In the genomic region with DNA sequence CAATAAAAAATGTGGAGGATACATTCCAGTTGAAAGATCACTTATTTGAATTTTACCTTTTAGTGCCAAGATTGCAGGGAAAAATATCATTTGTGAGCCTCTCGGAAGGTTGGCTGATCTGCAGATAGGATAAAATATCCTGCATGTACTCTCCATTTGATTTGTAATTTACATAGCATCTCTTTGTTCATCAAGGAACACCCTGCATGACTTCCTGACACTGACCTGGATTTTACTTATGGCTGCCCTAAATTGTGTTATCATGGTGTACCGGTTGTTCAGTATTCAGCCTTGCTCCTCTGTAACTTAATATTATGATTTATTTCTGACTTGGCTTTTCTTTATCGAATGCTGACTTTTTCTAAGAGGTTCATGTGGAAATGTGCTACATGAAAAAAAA, we compare ENCODE assay signal across 29 cellular contexts.
"Had no signal": no experiment of that assay in that cellular context is flagged by ENCODE, and none has a peak within 500 bp of the region (broad histone marks: within the 10 kb centered on the region; RNA-seq: fewer than 3 reads in every experiment).

No MANE protein-coding gene starts in this region.

- H3K4me1 Mint-ChIP-seq: nephron progenitor cell; stimulated activated effector memory CD8-positive, alpha-beta T cell treated with anti-CD3 and anti-CD28 coated beads, Interleukin-12 subunit alpha, Interleukin-12 subunit beta, amount 100 ng/mL, for 72 hours; stimulated activated naive B cell treated with anti-CD40 and anti-IgM and Interleukin-4, amounts not matched to agents 10 μg/mL and 1 μg/mL and 100 μg/mL, for 72 hours had no signal

- H3K79me2 ChIP-seq: parathyroid adenoma had no signal

- H3K36me3 Mint-ChIP-seq: natural killer cell treated with Interleukin-12 subunit alpha and Interleukin-12 subunit beta and Interleukin-15 and Interleukin-18, amount 100 ng/mL, for 72 hours; stimulated activated effector memory CD8-positive, alpha-beta T cell treated with anti-CD3 and anti-CD28 coated beads, Interleukin-12 subunit alpha, Interleukin-12 subunit beta, amount 100 ng/mL, for 72 hours; stimulated activated naive B cell treated with anti-CD40 and anti-IgM and Interleukin-4, amounts not matched to agents 10 μg/mL and 1 μg/mL and 100 μg/mL, for 72 hours had no signal

- H3K4me3 ChIP-seq: ovary, psoas muscle, right lobe of liver, sigmoid colon, stomach, thoracic aorta, thyroid gland, tibial nerve, upper lobe of left lung, vagina had no signal

- H3K4me3 Mint-ChIP-seq: natural killer cell treated with Interleukin-12 subunit alpha and Interleukin-12 subunit beta and Interleukin-15 and Interleukin-18, amount 100 ng/mL, for 72 hours; nephron progenitor cell; neural crest cell; stimulated activated effector memory CD8-positive, alpha-beta T cell treated with anti-CD3 and anti-CD28 coated beads, Interleukin-12 subunit alpha, Interleukin-12 subunit beta, amount 100 ng/mL, for 72 hours; stimulated activated naive B cell treated with anti-CD40 and anti-IgM and Interleukin-4, amounts not matched to agents 10 μg/mL and 1 μg/mL and 100 μg/mL, for 72 hours; stimulated activated naive CD8-positive, alpha-beta T cell treated with anti-CD3 and anti-CD28 coated beads, Interleukin-15, Interleukin-2, amounts not matched to agents 100 ng/mL and 50 ng/mL, for 24 hours had no signal

- H3K9ac ChIP-seq: parathyroid adenoma had no signal

- FAIRE-seq: small intestine, urothelium cell line had no signal

- H3K36me3 ChIP-seq: ovary, sigmoid colon, stomach, thoracic aorta, thyroid gland, tibial nerve, upper lobe of left lung, vagina had no signal

- H3K27ac Mint-ChIP-seq: natural killer cell treated with Interleukin-12 subunit alpha and Interleukin-12 subunit beta and Interleukin-15 and Interleukin-18, amount 100 ng/mL, for 72 hours; nephron progenitor cell; progenitor cell of endocrine pancreas; stimulated activated effector memory CD8-positive, alpha-beta T cell treated with anti-CD3 and anti-CD28 coated beads, Interleukin-12 subunit alpha, Interleukin-12 subunit beta, amount 100 ng/mL, for 72 hours; stimulated activated naive B cell treated with anti-CD40 and anti-IgM and Interleukin-4, amounts not matched to agents 10 μg/mL and 1 μg/mL and 100 μg/mL, for 72 hours; stimulated activated naive CD8-positive, alpha-beta T cell treated with anti-CD3 and anti-CD28 coated beads, Interleukin-15, Interleukin-2, amounts not matched to agents 100 ng/mL and 50 ng/mL, for 24 hours had no signal

- H3K27me3 Mint-ChIP-seq: natural killer cell treated with Interleukin-12 subunit alpha and Interleukin-12 subunit beta and Interleukin-15 and Interleukin-18, amount 100 ng/mL, for 72 hours; progenitor cell of endocrine pancreas; stimulated activated naive B cell treated with anti-CD40 and anti-IgM and Interleukin-4, amounts not matched to agents 10 μg/mL and 1 μg/mL and 100 μg/mL, for 72 hours; stimulated activated naive CD8-positive, alpha-beta T cell treated with anti-CD3 and anti-CD28 coated beads, Interleukin-15, Interleukin-2, amounts not matched to agents 100 ng/mL and 50 ng/mL, for 24 hours had no signal

- ATAC-seq: natural killer cell treated with Interleukin-12 subunit alpha and Interleukin-12 subunit beta and Interleukin-15 and Interleukin-18, amount 100 ng/mL, for 72 hours; psoas muscle; right cardiac atrium; right lobe of liver; stimulated activated effector memory CD8-positive, alpha-beta T cell treated with anti-CD3 and anti-CD28 coated beads, Interleukin-12 subunit alpha, Interleukin-12 subunit beta, amount 100 ng/mL, for 72 hours; stimulated activated naive B cell treated with anti-CD40 and anti-IgM and Interleukin-4, amounts not matched to agents 10 μg/mL and 1 μg/mL and 100 μg/mL, for 72 hours had no signal

- H2AFZ ChIP-seq: parathyroid adenoma had no signal

- DNase-seq: nephron progenitor cell; occipital lobe; ovary; posterior cingulate gyrus; psoas muscle; right cardiac atrium; right lobe of liver; sigmoid colon; small intestine; stimulated activated CD4-positive, alpha-beta T cell treated with anti-CD3 and anti-CD28 coated beads, Interleukin-15, amount 100 ng/mL, for 24 hours; stimulated activated CD4-positive, alpha-beta T cell treated with anti-CD3 and anti-CD28 coated beads, Interleukin-2, amount 100 ng/mL, for 24 hours; stimulated activated CD4-positive, alpha-beta T cell treated with anti-CD3 and anti-CD28 coated beads, Interleukin-2, amount 100 ng/mL, for 48 hours; stimulated activated CD4-positive, alpha-beta T cell treated with anti-CD3 and anti-CD28 coated beads, Interleukin-4, amount 100 ng/mL, for 24 hours; stimulated activated naive B cell treated with anti-CD40 and anti-IgM and Interleukin-4, amounts not matched to agents 10 μg/mL and 1 μg/mL and 100 μg/mL, for 72 hours; stimulated activated naive CD4-positive, alpha-beta T cell treated with Interleukin-2 at 50 U/mL for 16 hours; stomach; thyroid gland; trophoblast cell; upper lobe of left lung had no signal

- H3K9me3 ChIP-seq: ovary, psoas muscle, right lobe of liver, sigmoid colon, stomach, thoracic aorta, thyroid gland, tibial nerve, upper lobe of left lung, vagina had no signal

- H3K27ac ChIP-seq: ovary, parathyroid adenoma, psoas muscle, right lobe of liver, sigmoid colon, stomach, thoracic aorta, thyroid gland, tibial nerve, upper lobe of left lung, vagina had no signal

- H3K27me3 ChIP-seq: ovary, right lobe of liver, sigmoid colon, stomach, thyroid gland, tibial nerve, upper lobe of left lung, vagina had no signal

- H3K9me3 Mint-ChIP-seq: nephron progenitor cell; stimulated activated effector memory CD8-positive, alpha-beta T cell treated with anti-CD3 and anti-CD28 coated beads, Interleukin-12 subunit alpha, Interleukin-12 subunit beta, amount 100 ng/mL, for 72 hours; stimulated activated naive CD8-positive, alpha-beta T cell treated with anti-CD3 and anti-CD28 coated beads, Interleukin-15, Interleukin-2, amounts not matched to agents 100 ng/mL and 50 ng/mL, for 24 hours had no signal

- H3K4me1 ChIP-seq: parathyroid adenoma, psoas muscle, right lobe of liver, sigmoid colon, stomach, thyroid gland, tibial nerve, upper lobe of left lung, vagina had no signal
